In the genomic region with DNA sequence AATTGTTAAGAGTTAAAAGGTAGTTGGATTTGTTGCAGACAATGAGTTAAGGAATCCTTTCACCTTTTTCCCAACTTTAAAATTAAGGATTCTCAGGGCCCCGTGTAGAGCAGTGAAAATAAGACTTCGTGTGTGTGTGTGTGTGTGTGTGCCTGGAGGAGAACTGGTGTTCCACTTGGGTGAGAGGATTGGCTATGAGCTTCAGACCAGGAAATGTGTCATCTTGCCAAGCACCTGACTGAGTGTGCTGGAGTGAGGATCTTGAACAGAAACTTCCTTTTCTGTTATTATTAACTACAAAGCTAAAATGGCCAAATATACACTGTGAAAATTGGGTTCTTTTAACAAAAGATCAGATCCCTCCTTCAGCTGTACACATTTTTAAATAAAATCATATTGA, we compare ENCODE assay signal across 22 cellular contexts.
"Had no signal": no experiment of that assay in that cellular context is flagged by ENCODE, and none has a peak within 500 bp of the region (broad histone marks: within the 10 kb centered on the region; RNA-seq: fewer than 3 reads in every experiment).

No MANE protein-coding gene starts in this region.

- DNase-seq: activated B cell treated with CpG ODN at 0.5 μM for 24 hours; activated CD4-positive, alpha-beta memory T cell treated with anti-CD3 and anti-CD28 coated beads, Interleukin-2, amount 10 ng/mL, durations not matched to agents 7 days and 5 days; activated CD4-positive, alpha-beta T cell treated with anti-CD3 and anti-CD28 coated beads for 4 hours; activated naive CD4-positive, alpha-beta T cell; activated naive CD8-positive, alpha-beta T cell treated with anti-CD3 and anti-CD28 coated beads for 36 hours; activated T-cell treated with anti-CD3 and anti-CD28 coated beads, Interleukin-2, amount 50 U/mL, for 1 hour; amniotic stem cell; dermis blood vessel endothelial cell; effector memory CD4-positive, alpha-beta T cell; foreskin melanocyte; mesenchymal stem cell; naive thymus-derived CD4-positive, alpha-beta T cell; right cardiac atrium; transverse colon; uterus had no signal

- H3K4me1 Mint-ChIP-seq: activated B cell treated with CpG ODN at 0.5 μM for 24 hours; activated CD4-positive, alpha-beta memory T cell treated with anti-CD3 and anti-CD28 coated beads, Interleukin-2, amount 10 ng/mL, durations not matched to agents 7 days and 5 days; activated naive CD8-positive, alpha-beta T cell treated with anti-CD3 and anti-CD28 coated beads for 36 hours; activated T-helper 17 cell treated with anti-CD3 and anti-CD28 coated beads, Interleukin-2, amount 50 U/mL, for 72 hours; naive thymus-derived CD4-positive, alpha-beta T cell had no signal

- H3K36me3 Mint-ChIP-seq: activated naive CD8-positive, alpha-beta T cell treated with anti-CD3 and anti-CD28 coated beads for 36 hours; naive thymus-derived CD4-positive, alpha-beta T cell; neural progenitor cell had no signal

- H3K9me3 Mint-ChIP-seq: activated B cell treated with CpG ODN at 0.5 μM for 24 hours; activated CD4-positive, alpha-beta memory T cell treated with anti-CD3 and anti-CD28 coated beads, Interleukin-2, amount 10 ng/mL, durations not matched to agents 7 days and 5 days; activated naive CD8-positive, alpha-beta T cell treated with anti-CD3 and anti-CD28 coated beads for 36 hours; neural progenitor cell; T-helper 2 cell treated with Interferon-gamma antibody and Interleukin-4, amounts not matched to agents 5 μg/mL and 100 μg/mL, for 36 hours had no signal

- H3K4me3 ChIP-seq: cardiac muscle cell, neural progenitor cell, prostate gland, transverse colon, uterus had no signal

- H3K36me3 ChIP-seq: cardiac muscle cell, neural progenitor cell, prostate gland, transverse colon, uterus had no signal

- FAIRE-seq: keratinocyte had no signal

- H3K27ac ChIP-seq: cardiac muscle cell, neural progenitor cell, prostate gland, transverse colon, uterus had no signal

- H3K27me3 Mint-ChIP-seq: activated B cell treated with CpG ODN at 0.5 μM for 24 hours; activated CD4-positive, alpha-beta memory T cell treated with anti-CD3 and anti-CD28 coated beads, Interleukin-2, amount 10 ng/mL, durations not matched to agents 7 days and 5 days; activated naive CD8-positive, alpha-beta T cell treated with anti-CD3 and anti-CD28 coated beads for 36 hours; activated T-helper 17 cell treated with anti-CD3 and anti-CD28 coated beads, Interleukin-2, amount 50 U/mL, for 72 hours; naive thymus-derived CD4-positive, alpha-beta T cell; stimulated activated naive CD8-positive, alpha-beta T cell treated with anti-CD3 and anti-CD28 coated beads, Interleukin-15, Interleukin-2, amounts not matched to agents 100 ng/mL and 50 ng/mL, for 24 hours had no signal

- ATAC-seq: activated T-helper 17 cell treated with anti-CD3 and anti-CD28 coated beads, Interleukin-2, amount 50 U/mL, for 72 hours; naive thymus-derived CD4-positive, alpha-beta T cell; right cardiac atrium had no signal

- H3K4me3 Mint-ChIP-seq: activated B cell treated with CpG ODN at 0.5 μM for 24 hours; activated CD4-positive, alpha-beta memory T cell treated with anti-CD3 and anti-CD28 coated beads, Interleukin-2, amount 10 ng/mL, durations not matched to agents 7 days and 5 days; activated naive CD8-positive, alpha-beta T cell treated with anti-CD3 and anti-CD28 coated beads for 36 hours; activated T-helper 17 cell treated with anti-CD3 and anti-CD28 coated beads, Interleukin-2, amount 50 U/mL, for 72 hours; naive thymus-derived CD4-positive, alpha-beta T cell; neural progenitor cell; stimulated activated naive CD8-positive, alpha-beta T cell treated with anti-CD3 and anti-CD28 coated beads, Interleukin-15, Interleukin-2, amounts not matched to agents 100 ng/mL and 50 ng/mL, for 24 hours; T-helper 2 cell treated with Interferon-gamma antibody and Interleukin-4, amounts not matched to agents 5 μg/mL and 100 μg/mL, for 36 hours had no signal

- H3K27me3 ChIP-seq: cardiac muscle cell, neural progenitor cell, transverse colon, uterus had no signal

- H3K9me3 ChIP-seq: prostate gland, transverse colon, uterus had no signal

- H3K27ac Mint-ChIP-seq: activated B cell treated with CpG ODN at 0.5 μM for 24 hours; activated CD4-positive, alpha-beta memory T cell treated with anti-CD3 and anti-CD28 coated beads, Interleukin-2, amount 10 ng/mL, durations not matched to agents 7 days and 5 days; activated naive CD8-positive, alpha-beta T cell treated with anti-CD3 and anti-CD28 coated beads for 36 hours; activated T-helper 17 cell treated with anti-CD3 and anti-CD28 coated beads, Interleukin-2, amount 50 U/mL, for 72 hours; naive thymus-derived CD4-positive, alpha-beta T cell; neural progenitor cell; stimulated activated naive CD8-positive, alpha-beta T cell treated with anti-CD3 and anti-CD28 coated beads, Interleukin-15, Interleukin-2, amounts not matched to agents 100 ng/mL and 50 ng/mL, for 24 hours; T-helper 2 cell treated with Interferon-gamma antibody and Interleukin-4, amounts not matched to agents 5 μg/mL and 100 μg/mL, for 36 hours had no signal

- H3K4me1 ChIP-seq: neural progenitor cell, prostate gland, transverse colon, uterus had no signal
